Comparison of ENCODE assay signal across 1 cellular context in genomic region chr10:3689871-3690510, GRCh38.
TF ChIP-seq lines count a peak whose summit lies in the region.

No MANE protein-coding gene starts in this region.

TF ChIP-seq in HCT116, 20 proteins besides CTCF, POLR2A, EP300 and RAD21 (continued from another document):
- TF ChIP-seq REST (IDR thresholded peaks at IDR 0.05; ENCODE audit: low read depth) (no peak), SIN3A (IDR thresholded peaks at IDR 0.05; ENCODE audit: low read depth) (no peak), FOSL1 (IDR thresholded peaks at IDR 0.05; ENCODE audit: low read depth) (peak; percentile 45), MAX (IDR thresholded peaks at IDR 0.05) (no peak), JUND (IDR thresholded peaks at IDR 0.05) (peak; percentile 21; the same call in 1 of the 2 replicates), YY1 (IDR thresholded peaks at IDR 0.05; ENCODE audit: extremely low read depth, insufficient replicate concordance, low read depth, low read length) (no peak), SP1 (IDR thresholded peaks at IDR 0.05; ENCODE audit: low read depth) (peak; percentile 13; the same call in 1 of the 2 replicates), CEBPB (IDR thresholded peaks at IDR 0.05; ENCODE audit: low read depth) (no peak), TCF7L2 (IDR thresholded peaks at IDR 0.05; ENCODE audit: borderline replicate concordance, extremely low read depth, insufficient read depth, insufficient read length) (no peak), ATF3 (IDR thresholded peaks at IDR 0.05) (no peak)
